8 cellular contexts compared by ENCODE assay signal in genomic region chr18:9708057-9708881, GRCh38. TPM values are rescaled to one million over a fixed set of nuclear protein-coding genes. Genes with fewer than 3 reads are reported as not detected.
DNase-seq lines count a peak whose midpoint lies in the region; ATAC-seq, FAIRE-seq and TF ChIP-seq lines count a peak whose summit lies in the region.

Gene RAB31 (plus strand): TSS chr18:9708301. CDS start chr18:9708406, 105 bp downstream.

- H3K4me3 Mint-ChIP-seq in astrocyte (ENCODE audit: unreplicated experiment): peak within 1 kb of the TSS; percentile 96

- H3K4me3 ChIP-seq in LNCaP clone FGC (ENCODE audit: low read depth, low read length) (peak within 1 kb of the TSS; percentile 53), astrocyte (ENCODE audit: insufficient read depth, low read depth, low read length) (peak within 1 kb of the TSS; percentile 75), ovary (peak within 1 kb of the TSS; percentile 90)

- H3K4me2 ChIP-seq in astrocyte (ENCODE audit: low read length): peak within 1 kb of the TSS; percentile 92

- peak within 1 kb of the TSS; percentile 86 for H3K27ac ChIP-seq in astrocyte (ENCODE audit: low read depth, low read length)
- H3K27ac ChIP-seq in ovary: peak within 1 kb of the TSS; percentile 86 to 96

- no peaks in the 10 kb centered on the region for H3K36me3 ChIP-seq in astrocyte (ENCODE audit: insufficient read depth, low read length)
- H3K36me3 ChIP-seq in ovary: no peaks in the 10 kb centered on the region

- H3K4me1 Mint-ChIP-seq in astrocyte (ENCODE audit: low read depth, unreplicated experiment): peaks cover 47% of the 10 kb centered on the region

- intact Hi-C loops in left cardiac atrium (cut with DNase I) (no loop called here), ovary (cut with DNase I) (loop anchor here in 2 of 4 donors (10.0 kb wide), 3 partner anchors 67 to 217 kb away; partner anchors contain the start of gene VAPA (in 1 of the 2))

- DNase-seq in DMS114 treated with DMSO at 0.1 percent for 48 hours (lab: John Stamatoyannopoulos, UW; ENCODE audit: unreplicated experiment) (peak; percentile 15), LNCaP clone FGC (ENCODE audit: low read depth) (no peak), astrocyte (ENCODE audit: low read depth) (peak; percentile 60), left cardiac atrium (peak; percentile 89), ovary (peak; percentile 84 to 90 (median 86)), NCI-H526 treated with DMSO at 0.1 percent for 48 hours (lab: John Stamatoyannopoulos, UW) (no peak)

- H3K27me3 Mint-ChIP-seq in astrocyte (ENCODE audit: low read depth, unreplicated experiment): no peaks in the 10 kb centered on the region

- H3K4me1 ChIP-seq in astrocyte (ENCODE audit: insufficient read depth, low read length) (peaks cover 38% of the 10 kb centered on the region), ovary (ENCODE audit: insufficient read depth) (peaks cover 10% of the 10 kb centered on the region)

- TF ChIP-seq CTCF in LNCaP clone FGC (IDR thresholded peaks at IDR 0.05; ENCODE audit: control insufficient read depth, extremely low read depth, insufficient read depth): no peak
- TF ChIP-seq CTCF in astrocyte (IDR thresholded peaks at IDR 0.05; ENCODE audit: insufficient read depth, low read depth, low read length): no peak
- peak in 1 of 3 donors; percentile 20 for TF ChIP-seq CTCF in ovary (IDR thresholded peaks at IDR 0.05)

- ATAC-seq in GM19438 (IDR thresholded peaks at IDR 0.05; ENCODE audit: low read depth, unreplicated experiment): peak; percentile 41
- peak; percentile 92 to 97 for ATAC-seq in left cardiac atrium
- no peak for ATAC-seq in HG03354 (IDR thresholded peaks at IDR 0.05; ENCODE audit: poor library complexity, severe bottlenecking, unreplicated experiment)

- TF ChIP-seq POLR2A in ovary (IDR thresholded peaks at IDR 0.05): peak; percentile 72

- peaks cover 34% of the 10 kb centered on the region for H4K20me1 ChIP-seq in astrocyte (ENCODE audit: insufficient read depth, low read length)

- H3K79me2 ChIP-seq in astrocyte (ENCODE audit: insufficient read depth, low read length): peaks cover 48% of the 10 kb centered on the region

- WGBS in ovary, 3 donors: 0 to 1% (median 1%) methylated on average over 30 to 117 of the region's 117 CpGs

- TF ChIP-seq EP300 in ovary (IDR thresholded peaks at IDR 0.05): no peak

- no peaks in the 10 kb centered on the region for H3K9me3 ChIP-seq in astrocyte (ENCODE audit: insufficient read depth, low read depth, low read length)
- no peaks in the 10 kb centered on the region for H3K9me3 ChIP-seq in ovary

- H3K27me3 ChIP-seq in astrocyte (ENCODE audit: insufficient read depth, low read length) (no peaks in the 10 kb centered on the region), ovary (no peaks in the 10 kb centered on the region)

- H3K36me3 Mint-ChIP-seq in astrocyte (ENCODE audit: low read depth, unreplicated experiment): peaks cover 14% of the 10 kb centered on the region

- H3K9me3 Mint-ChIP-seq in astrocyte (ENCODE audit: unreplicated experiment): no peaks in the 10 kb centered on the region

- H3K27ac Mint-ChIP-seq in astrocyte (ENCODE audit: unreplicated experiment): peak within 1 kb of the TSS; percentile 85

- FAIRE-seq in astrocyte (lab: Jason Lieb, UNC): no peak

- peak within 1 kb of the TSS; percentile 90 for H3K9ac ChIP-seq in astrocyte (ENCODE audit: low read length)

- peak within 1 kb of the TSS; percentile 82 for H2AFZ ChIP-seq in astrocyte (ENCODE audit: low read depth, low read length)

RNA-seq across cellular contexts. Expression of gene RAB31, which starts in this region (rescaled TPM):
- total RNA-seq in astrocyte: 88.7 and 100 TPM in 2 replicates
- 10 to 100 TPM; 21.2 to 31.1 TPM for total RNA-seq in left cardiac atrium
- total RNA-seq in ovary: 100 to 1,000 TPM in 3 of 7 donors, 10 to 100 TPM in 4; 37.9 to 188 (median 62.8) TPM
- polyA plus RNA-seq in ovary: 100 to 1,000 TPM in 1 of 2 donors, 10 to 100 TPM in 1; 44.3 to 163 TPM

Comparison
In these comparisons a context has a peak if more than half of its experiments do, and no peak if none do; other contexts are left out.
1. DNase-seq: peak in DMS114 treated with DMSO at 0.1 percent for 48 hours (single experiment), astrocyte (single experiment), left cardiac atrium (single experiment) and ovary (5 of 5); none in LNCaP clone FGC (single experiment) and NCI-H526 treated with DMSO at 0.1 percent for 48 hours (single experiment).
2. Peak in every context shown above with its lines, with median percentiles within 50 percentile points of each other: H3K4me3 ChIP-seq.